14 cellular contexts compared by ENCODE assay signal in the genomic region with DNA sequence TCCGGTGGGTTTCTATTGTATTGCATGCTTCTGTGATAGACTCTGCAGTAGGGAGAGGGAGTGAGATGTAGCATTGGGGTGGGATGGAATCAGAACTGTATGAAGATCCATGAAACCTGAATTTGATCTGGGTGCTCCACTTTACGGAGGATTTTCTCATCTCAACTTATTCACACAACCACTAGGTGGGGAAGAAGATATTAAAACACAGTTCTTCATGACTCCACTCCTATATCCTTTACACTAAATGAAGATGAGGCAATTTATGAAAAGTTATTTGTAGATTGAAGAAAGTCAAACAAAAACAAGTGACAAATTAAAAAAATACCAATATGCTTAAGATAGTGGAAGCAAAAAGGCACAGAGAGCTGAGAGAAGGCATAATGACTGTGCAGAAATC.
DNase-seq lines count a peak whose midpoint lies in the region; ATAC-seq and TF ChIP-seq lines count a peak whose summit lies in the region.
"Had no signal": no experiment of that assay in that cellular context is flagged by ENCODE, and none has a peak within 500 bp of the region (broad histone marks: within the 10 kb centered on the region; RNA-seq: fewer than 3 reads in every experiment).

No MANE protein-coding gene starts in this region.

- CTCF ChIA-PET in naive thymus-derived CD4-positive, alpha-beta T cell (lab: Charles Lee): no interaction called here

- peak; percentile 25 for TF ChIP-seq CTCF in kidney epithelial cell (IDR thresholded peaks at IDR 0.05; ENCODE audit: insufficient read depth, low read length, poor library complexity, severe bottlenecking)

- H3K4me1 Mint-ChIP-seq in naive thymus-derived CD4-positive, alpha-beta T cell: no peaks in the 10 kb centered on the region
- H3K4me1 Mint-ChIP-seq: CD8-positive, alpha-beta memory T cell had no signal

- H3K27me3 Mint-ChIP-seq in naive thymus-derived CD4-positive, alpha-beta T cell: no peaks in the 10 kb centered on the region

- no peaks in the 10 kb centered on the region for H3K36me3 Mint-ChIP-seq in naive thymus-derived CD4-positive, alpha-beta T cell
- H3K36me3 Mint-ChIP-seq: CD8-positive, alpha-beta memory T cell had no signal

- in situ Hi-C loops in KBM-7 (cut with MboI; ENCODE audit: low pct_unique_long_range_greater_than_20kb, low sequenced_read_pairs): no loop called here

- no peak overlapping the region for H3K27ac ChIP-seq in naive thymus-derived CD4-positive, alpha-beta T cell (ENCODE audit: low read depth, low read length)
- H3K27ac ChIP-seq: SK-N-MC had no signal

- no peak overlapping the region for H3K27ac Mint-ChIP-seq in naive thymus-derived CD4-positive, alpha-beta T cell
- H3K27ac Mint-ChIP-seq: CD8-positive, alpha-beta memory T cell had no signal

- POLR2A ChIA-PET in naive thymus-derived CD4-positive, alpha-beta T cell (lab: Charles Lee): no interaction called here

- intact Hi-C loops in naive thymus-derived CD4-positive, alpha-beta T cell (cut with micrococcal nuclease): loop anchor here in 1 of 2 donors (10.0 kb wide), 1 partner anchor 1608 kb away; no protein-coding TSS in a partner anchor

- H3K9me3 Mint-ChIP-seq in naive thymus-derived CD4-positive, alpha-beta T cell: peaks cover 0 to 7% (median 0%) of the 10 kb centered on the region in 11 donors
- H3K9me3 Mint-ChIP-seq: CD8-positive, alpha-beta memory T cell had no signal

- H3K4me1 ChIP-seq in adipocyte (ENCODE audit: control insufficient read depth, insufficient read depth, low read length): no peaks in the 10 kb centered on the region
- no peaks in the 10 kb centered on the region for H3K4me1 ChIP-seq in naive thymus-derived CD4-positive, alpha-beta T cell (ENCODE audit: control insufficient read depth in 2 of 2, insufficient read depth in 2 of 2, low read length in 2 of 2)

- DNase-seq in DMS53 treated with DMSO at 0.1 percent for 48 hours (lab: John Stamatoyannopoulos, UW; ENCODE audit: unreplicated experiment): peak; percentile 22
- peak; percentile 9 for DNase-seq in KBM-7
- peak; percentile 37 for DNase-seq in adipocyte (ENCODE audit: low read depth)
- no peak for DNase-seq in kidney epithelial cell (ENCODE audit: low read depth)
- DNase-seq in NCI-H2196 treated with DMSO at 0.1 percent for 48 hours (lab: John Stamatoyannopoulos, UW; ENCODE audit: unreplicated experiment): no peak
- no peak for DNase-seq in naive thymus-derived CD4-positive, alpha-beta T cell
- DNase-seq in T1000 (lab: John Stamatoyannopoulos, UW): no peak
- DNase-seq: activated CD4-positive, alpha-beta T cell treated with anti-CD3 and anti-CD28 coated beads for 4 hours; activated gamma-delta T cell; CD8-positive, alpha-beta memory T cell; NCI-H2227 treated with DMSO at 0.1 percent for 48 hours had no signal

- H3K4me3 ChIP-seq in adipocyte (ENCODE audit: low read length) (no peak overlapping the region), kidney epithelial cell (ENCODE audit: low read depth, low read length) (no peak overlapping the region)
- H3K4me3 ChIP-seq in naive thymus-derived CD4-positive, alpha-beta T cell (ENCODE audit: low read length): no peak overlapping the region
- H3K4me3 ChIP-seq: K562, SK-N-MC had no signal

- H3K27me3 ChIP-seq in adipocyte (replicated peaks; ENCODE audit: control insufficient read depth, insufficient read depth, low read length) (no peaks in the 10 kb centered on the region), kidney epithelial cell (ENCODE audit: control insufficient read depth, insufficient read depth, low read length) (no peaks in the 10 kb centered on the region)
- no peaks in the 10 kb centered on the region for H3K27me3 ChIP-seq in naive thymus-derived CD4-positive, alpha-beta T cell (ENCODE audit: control insufficient read depth in 2 of 2, insufficient read depth in 2 of 2, low read length in 2 of 2)

- H3K9ac ChIP-seq in adipocyte (ENCODE audit: low read length): no peak overlapping the region

- no peaks in the 10 kb centered on the region for H3K9me3 ChIP-seq in adipocyte (ENCODE audit: control insufficient read depth, low read length)
- H3K9me3 ChIP-seq in naive thymus-derived CD4-positive, alpha-beta T cell (ENCODE audit: control insufficient read depth in 2 of 3, low read length in 3 of 3): no peaks in the 10 kb centered on the region

- ATAC-seq in naive thymus-derived CD4-positive, alpha-beta T cell: no peak
- ATAC-seq in HG03108 (IDR thresholded peaks at IDR 0.05; ENCODE audit: unreplicated experiment): no peak
- ATAC-seq: K562 had no signal

- H3K36me3 ChIP-seq in adipocyte (ENCODE audit: control insufficient read depth, insufficient read depth, low read length, severe bottlenecking) (no peaks in the 10 kb centered on the region), kidney epithelial cell (ENCODE audit: control insufficient read depth, insufficient read depth, low read length) (no peaks in the 10 kb centered on the region)
- H3K36me3 ChIP-seq in naive thymus-derived CD4-positive, alpha-beta T cell (ENCODE audit: control insufficient read depth in 2 of 3, insufficient read depth in 3 of 3, low read length in 3 of 3): no peaks in the 10 kb centered on the region

- no peak overlapping the region for H3K4me3 Mint-ChIP-seq in naive thymus-derived CD4-positive, alpha-beta T cell
- H3K4me3 Mint-ChIP-seq: CD8-positive, alpha-beta memory T cell had no signal

Comparison
In these comparisons a context has a peak if more than half of its experiments do, and no peak if none do; other contexts are left out.
1. DNase-seq: peak in DMS53 treated with DMSO at 0.1 percent for 48 hours (single experiment), KBM-7 (single experiment) and adipocyte (single experiment); none in kidney epithelial cell (single experiment), NCI-H2196 treated with DMSO at 0.1 percent for 48 hours (single experiment), naive thymus-derived CD4-positive, alpha-beta T cell (0 of 9) and T1000 (single experiment).